In genomic region chr12:10364839-10365681, GRCh38 we compare ENCODE assay signal across 1 cellular context.
A peak's percentile ranks its signal among the peaks of the same experiment; 100 is the strongest.
TF ChIP-seq lines count a peak whose summit lies in the region.

No MANE protein-coding gene starts in this region.

TF ChIP-seq in GM12878, 131 proteins besides CTCF, POLR2A, EP300 and RAD21:
- TF ChIP-seq SREBF1 (IDR thresholded peaks at IDR 0.05; ENCODE audit: low read length) (no peak), ZNF687 (IDR thresholded peaks at IDR 0.05) (no peak), ZNF207 (IDR thresholded peaks at IDR 0.05; ENCODE audit: borderline replicate concordance) (0 out of 2 replicates have a peak, but pooled peaks have one; percentile 10), ASH2L (IDR thresholded peaks at IDR 0.05; ENCODE audit: borderline replicate concordance, low read depth) (peak; percentile 96; the same call in 1 of the 2 replicates), RELB (IDR thresholded peaks at IDR 0.05; ENCODE audit: low read depth) (peak; percentile 10; the same call in 1 of the 2 replicates), TAF1 (IDR thresholded peaks at IDR 0.05; ENCODE audit: borderline replicate concordance, low read depth, low read length) (0 out of 2 replicates have a peak, but pooled peaks have one; percentile 20), ATF2 (IDR thresholded peaks at IDR 0.05; ENCODE audit: low read length) (0 out of 2 replicates have a peak, but pooled peaks have one; percentile 25), PML (IDR thresholded peaks at IDR 0.05; ENCODE audit: low read length) (0 out of 2 replicates have a peak, but pooled peaks have one; percentile 28), ZNF384 (IDR thresholded peaks at IDR 0.05; ENCODE audit: borderline replicate concordance, low read depth, low read length) (peak; percentile 89), NFIC (IDR thresholded peaks at IDR 0.05; ENCODE audit: low read depth, low read length) (peak; percentile 58; the same call in 1 of the 2 replicates), MYC (IDR thresholded peaks at IDR 0.05; ENCODE audit: insufficient read depth, insufficient read length, insufficient replicate concordance, low read length, severe bottlenecking) (no peak), SMC3 (IDR thresholded peaks at IDR 0.05; ENCODE audit: borderline replicate concordance, low read length) (peak; percentile 2; the same call in 1 of the 2 replicates), FOXM1 (IDR thresholded peaks at IDR 0.05; ENCODE audit: low read depth, low read length) (0 out of 2 replicates have a peak, but pooled peaks have one; percentile 8), ZBTB40 (IDR thresholded peaks at IDR 0.05; ENCODE audit: borderline replicate concordance) (0 out of 2 replicates have a peak, but pooled peaks have one; percentile 3)
TF ChIP-seq in GM12878: peak in this region for 11.
